8 cellular contexts compared by ENCODE assay signal in genomic region chr17:3002538-3003301, GRCh38.
A peak's percentile ranks its signal among the peaks of the same experiment; 100 is the strongest.
DNase-seq lines count a peak whose midpoint lies in the region; ATAC-seq and TF ChIP-seq lines count a peak whose summit lies in the region.

No MANE protein-coding gene starts in this region.

- ATAC-seq in left ventricle myocardium superior (no peak), HG02973 (IDR thresholded peaks at IDR 0.05; ENCODE audit: unreplicated experiment) (peak; percentile 60), GM18858 (IDR thresholded peaks at IDR 0.05; ENCODE audit: unreplicated experiment) (no peak)

- H3K36me3 ChIP-seq in muscle layer of colon (ENCODE audit: insufficient read depth, low read length): peaks cover 4% of the 10 kb centered on the region

- H3K9ac ChIP-seq in muscle layer of colon (ENCODE audit: low read length): no peak overlapping the region

- peak overlapping the region; percentile 88 for H3K27ac ChIP-seq in muscle layer of colon (ENCODE audit: low read depth, low read length)

- no peak overlapping the region for H3K4me3 ChIP-seq in muscle layer of colon (ENCODE audit: low read depth in 1 of 2, low read length in 2 of 2)

- DNase-seq in cardiac septum (ENCODE audit: low spot score) (peak; percentile 81), left ventricle myocardium superior (no peak), NCI-H2107 treated with DMSO at 0.1 percent for 48 hours (lab: John Stamatoyannopoulos, UW; ENCODE audit: unreplicated experiment) (no peak), NCI-H2029 treated with DMSO at 0.1 percent for 48 hours (lab: John Stamatoyannopoulos, UW) (no peak)

- peaks cover 27% of the 10 kb centered on the region for H3K4me1 ChIP-seq in muscle layer of colon (ENCODE audit: insufficient read depth, low read length)

- intact Hi-C loops in cardiac septum (cut with DNase I): loop anchor here (10.0 kb wide), 1 partner anchor 68 kb away; no protein-coding TSS in a partner anchor
- intact Hi-C loops in left ventricle myocardium superior (cut with micrococcal nuclease): no loop called here

- peak; percentile 29; the same call in 1 of the 2 replicates for TF ChIP-seq POLR2A in Raji (IDR thresholded peaks at IDR 0.05; ENCODE audit: insufficient read depth, low read depth, low read length)

- H3K9me3 ChIP-seq in muscle layer of colon (ENCODE audit: low read length): no peaks in the 10 kb centered on the region

- H3K27me3 ChIP-seq in muscle layer of colon (ENCODE audit: control insufficient read depth in 1 of 2, insufficient read depth in 2 of 2, low read length in 2 of 2): no peaks in the 10 kb centered on the region
